17 cellular contexts compared by ENCODE assay signal in the genomic region with DNA sequence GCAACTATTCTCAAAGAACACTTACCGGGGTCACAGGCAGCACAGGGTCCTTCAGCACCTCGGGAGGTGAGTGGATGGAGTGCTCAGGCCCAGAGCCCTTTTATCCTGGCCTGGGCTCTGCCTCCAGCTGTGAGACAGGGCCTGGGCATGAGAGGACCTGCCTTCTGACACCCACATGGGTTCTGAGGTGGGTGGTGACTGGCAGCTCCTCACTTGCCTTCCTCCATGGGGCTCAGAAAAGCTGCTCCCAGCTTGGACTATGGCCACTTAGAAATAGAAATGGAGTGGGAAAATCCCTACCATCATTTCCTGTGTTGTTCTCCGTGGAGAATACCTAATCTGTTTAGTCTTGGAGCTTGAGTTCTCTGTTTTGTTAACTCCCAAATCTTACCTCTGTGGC. TPM values are rescaled to one million over a fixed set of nuclear protein-coding genes. Genes with fewer than 3 reads are reported as not detected.
DNase-seq lines count a peak whose midpoint lies in the region; ATAC-seq and TF ChIP-seq lines count a peak whose summit lies in the region.
"Had no signal": no experiment of that assay in that cellular context is flagged by ENCODE, and none has a peak within 500 bp of the region (broad histone marks: within the 10 kb centered on the region; RNA-seq: fewer than 3 reads in every experiment).

A gene with protein sequence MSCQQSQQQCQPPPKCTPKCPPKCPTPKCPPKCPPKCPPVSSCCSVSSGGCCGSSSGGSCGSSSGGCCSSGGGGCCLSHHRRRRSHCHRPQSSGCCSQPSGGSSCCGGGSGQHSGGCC (minus strand): TSS at position 76 of the 400 bp plus-strand sequence. CDS start 1,173 bp downstream, outside the sequence.

- H3K27me3 ChIP-seq in GM23338 (ENCODE audit: insufficient read depth) (no peaks in the 10 kb centered on the region), trophoblast cell (ENCODE audit: insufficient read depth, low read length) (no peaks in the 10 kb centered on the region)
- H3K27me3 ChIP-seq: BLaER1 treated with 17β-estradiol and CSF1 and Interleukin-3, amounts not matched to agents 10 nM and 100 nM had no signal

- no peak within 1 kb of the TSS for H4K91ac ChIP-seq in trophoblast cell (ENCODE audit: low read depth, low read length)

- H2AK5ac ChIP-seq in trophoblast cell (ENCODE audit: low read length) = no peak within 1 kb of the TSS

- no peaks in the 10 kb centered on the region for H3K36me3 ChIP-seq in GM23338 (ENCODE audit: insufficient read depth)
- no peaks in the 10 kb centered on the region for H3K36me3 ChIP-seq in trophoblast cell (ENCODE audit: control insufficient read depth in 1 of 2, insufficient read depth in 2 of 2, low read length in 2 of 2)
- H3K36me3 ChIP-seq: BLaER1 treated with 17β-estradiol and CSF1 and Interleukin-3, amounts not matched to agents 10 nM and 100 nM; HAP-1 had no signal

- WGBS in trophoblast cell (ENCODE audit: extremely low coverage, insufficient coverage, insufficient read length) = no CpG with 5 or more reads among the region's 3 CpGs

- no peak within 1 kb of the TSS for H4K8ac ChIP-seq in trophoblast cell (ENCODE audit: low read depth, low read length)

- CTCF ChIA-PET in RWPE1 (lab: Yijun Ruan, JAX) (no interaction called here), Calu3 (lab: Charles Lee) (no interaction called here)

- H3K4me3 ChIP-seq in GM23338 (no peak within 1 kb of the TSS), trophoblast cell (ENCODE audit: low read depth, low read length) (no peak within 1 kb of the TSS)
- H3K4me3 ChIP-seq: BLaER1 treated with 17β-estradiol and CSF1 and Interleukin-3, amounts not matched to agents 10 nM and 100 nM; HAP-1 had no signal

- no peak for TF ChIP-seq CTCF in GM23338 (conservative IDR thresholded peaks at IDR 0.05; ENCODE audit: low read depth in 2 of 2)
- TF ChIP-seq CTCF in RWPE1 (conservative IDR thresholded peaks at IDR 0.05; ENCODE audit: low read depth) = no peak
- no peak for TF ChIP-seq CTCF in Calu3 (IDR thresholded peaks at IDR 0.05; ENCODE audit: unreplicated experiment)

- H3K4me2 ChIP-seq in GM23338 (no peak within 1 kb of the TSS), trophoblast cell (ENCODE audit: low read length) (no peak within 1 kb of the TSS)
- H3K4me2 ChIP-seq: BLaER1 treated with 17β-estradiol and CSF1 and Interleukin-3, amounts not matched to agents 10 nM and 100 nM had no signal

- no peak within 1 kb of the TSS for H2BK12ac ChIP-seq in trophoblast cell (ENCODE audit: low read length)

- no peak within 1 kb of the TSS for H2BK5ac ChIP-seq in trophoblast cell (ENCODE audit: low read depth, low read length, poor library complexity)

- no peak within 1 kb of the TSS for H3K14ac ChIP-seq in trophoblast cell (ENCODE audit: low read length)

- H3K4me1 ChIP-seq in GM23338 (ENCODE audit: insufficient read depth) (no peaks in the 10 kb centered on the region), trophoblast cell (ENCODE audit: control insufficient read depth in 1 of 2, insufficient read depth in 2 of 2, low read length in 2 of 2) (no peaks in the 10 kb centered on the region)
- H3K4me1 ChIP-seq: BLaER1 treated with 17β-estradiol and CSF1 and Interleukin-3, amounts not matched to agents 10 nM and 100 nM; HAP-1 had no signal

- no peak within 1 kb of the TSS for H4K12ac ChIP-seq in trophoblast cell (ENCODE audit: low read depth, low read length)

- no peaks in the 10 kb centered on the region for H3K79me1 ChIP-seq in trophoblast cell (ENCODE audit: low read length)

- peak within 1 kb of the TSS; percentile 18 for H3K9ac ChIP-seq in trophoblast cell (ENCODE audit: low read length)
- H3K9ac ChIP-seq: BLaER1 treated with 17β-estradiol and CSF1 and Interleukin-3, amounts not matched to agents 10 nM and 100 nM had no signal

- H4K20me1 ChIP-seq in GM23338 (replicated peaks; ENCODE audit: insufficient read depth) = no peaks in the 10 kb centered on the region
- H4K20me1 ChIP-seq: BLaER1 treated with 17β-estradiol and CSF1 and Interleukin-3, amounts not matched to agents 10 nM and 100 nM had no signal

- no peak within 1 kb of the TSS for H2BK120ac ChIP-seq in trophoblast cell (ENCODE audit: insufficient read depth, low read length, poor library complexity)

- no peaks in the 10 kb centered on the region for H3K4me1 Mint-ChIP-seq in GM23338
- no peaks in the 10 kb centered on the region for H3K4me1 Mint-ChIP-seq in Calu3 (ENCODE audit: low read depth, unreplicated experiment)
- H3K4me1 Mint-ChIP-seq: CD4-positive, CD25-positive, alpha-beta regulatory T cell; IgD-negative memory B cell had no signal

- H3K79me2 ChIP-seq in GM23338 (replicated peaks; ENCODE audit: insufficient read depth) (no peaks in the 10 kb centered on the region), trophoblast cell (ENCODE audit: control insufficient read depth, insufficient read depth, low read length, poor library complexity) (no peaks in the 10 kb centered on the region)

- intact Hi-C loops in Calu3 (cut with micrococcal nuclease; ENCODE audit: unreplicated experiment) = no loop called here

- no peak within 1 kb of the TSS for H3K23ac ChIP-seq in trophoblast cell (ENCODE audit: low read length)

- H3F3A ChIP-seq in GM23338 (replicated peaks; ENCODE audit: low read depth) = no peaks in the 10 kb centered on the region

- 0 out of 2 replicates have a peak within 1 kb of the TSS, but pooled peaks have one; percentile 14 for H2AFZ ChIP-seq in GM23338
- no peak within 1 kb of the TSS for H2AFZ ChIP-seq in trophoblast cell (ENCODE audit: insufficient read depth, low read length, poor library complexity)

- no peak within 1 kb of the TSS for H3K27ac Mint-ChIP-seq in GM23338
- no peak within 1 kb of the TSS for H3K27ac Mint-ChIP-seq in Calu3 (ENCODE audit: unreplicated experiment)
- H3K27ac Mint-ChIP-seq: IgD-negative memory B cell had no signal

- no TSS peak for BruUV-seq in Calu3 (replicated peaks; lab: Mats Ljungman, UMichigan)

- H3K36me3 Mint-ChIP-seq in GM23338 (ENCODE audit: low read depth) (no peaks in the 10 kb centered on the region), Calu3 (ENCODE audit: insufficient read depth, unreplicated experiment) (no peaks in the 10 kb centered on the region)
- H3K36me3 Mint-ChIP-seq: CD4-positive, CD25-positive, alpha-beta regulatory T cell; IgD-negative memory B cell had no signal

- H3K27ac ChIP-seq in GM23338 (ENCODE audit: low read depth) (no peak within 1 kb of the TSS), RWPE1 (no peak within 1 kb of the TSS), trophoblast cell (ENCODE audit: low read depth, low read length) (no peak within 1 kb of the TSS)
- H3K27ac ChIP-seq: BLaER1 treated with 17β-estradiol and CSF1 and Interleukin-3, amounts not matched to agents 10 nM and 100 nM had no signal

- H3K18ac ChIP-seq in trophoblast cell (ENCODE audit: low read length) = no peak within 1 kb of the TSS

- H3K4me3 Mint-ChIP-seq in GM23338 (no peak within 1 kb of the TSS), Calu3 (ENCODE audit: low read depth, unreplicated experiment) (no peak within 1 kb of the TSS)
- H3K4me3 Mint-ChIP-seq: CD4-positive, CD25-positive, alpha-beta regulatory T cell; IgD-negative memory B cell had no signal

- no peaks in the 10 kb centered on the region for H3K9me3 Mint-ChIP-seq in GM23338
- no peaks in the 10 kb centered on the region for H3K9me3 Mint-ChIP-seq in Calu3 (ENCODE audit: low read depth, unreplicated experiment)

- POLR2A ChIA-PET in RWPE1 (lab: Yijun Ruan, JAX; ENCODE audit: low non-redundant PET) = no interaction called here

- H3K9me3 ChIP-seq in trophoblast cell (ENCODE audit: insufficient read depth, low read depth, low read length) = peaks cover 23% of the 10 kb centered on the region
- H3K9me3 ChIP-seq: HAP-1 had no signal

- H3K4ac ChIP-seq in trophoblast cell (ENCODE audit: low read depth, low read length) = no peak within 1 kb of the TSS

- no peaks in the 10 kb centered on the region for H3K9me2 ChIP-seq in GM23338 (ENCODE audit: insufficient read depth)

- ATAC-seq in GM23338 (no peak), esophagus mucosa (peak; percentile 73), GM21786 (IDR thresholded peaks at IDR 0.05; ENCODE audit: unreplicated experiment) (no peak)

- H3K27me3 Mint-ChIP-seq in GM23338 (ENCODE audit: insufficient read depth, low read depth, poor library complexity) (no peaks in the 10 kb centered on the region), Calu3 (ENCODE audit: unreplicated experiment) (peaks cover 71% of the 10 kb centered on the region)

- no peak for DNase-seq in GM23338 (ENCODE audit: low spot score)
- peak; percentile 11 for DNase-seq in RWPE1 (ENCODE audit: low spot score)
- no peak for DNase-seq in trophoblast cell
- no peak for DNase-seq in SW480 (ENCODE audit: low spot score)
- no peak for DNase-seq in Calu3
- DNase-seq: ACHN; CD4-positive, CD25-positive, alpha-beta regulatory T cell; DMS 273 treated with DMSO at 0.1 percent for 48 hours; GOT3 had no signal

TF ChIP-seq in GM23338, 12 proteins besides CTCF, POLR2A, EP300 and RAD21 (continues in another document):
- TF ChIP-seq EZH2phosphoT487 (IDR thresholded peaks at IDR 0.05; ENCODE audit: unreplicated experiment) (no peak), ZNF331 (CRISPR knock-in tag; IDR thresholded peaks at IDR 0.05; ENCODE audit: low read depth) (no peak), POLR2AphosphoS5 (IDR thresholded peaks at IDR 0.05; ENCODE audit: low read depth) (no peak), NANOG (IDR thresholded peaks at IDR 0.05; ENCODE audit: borderline replicate concordance) (no peak), CREB1 (CRISPR knock-in tag; IDR thresholded peaks at IDR 0.05; ENCODE audit: low read depth) (no peak)
- TF ChIP-seq, protein P1, sequence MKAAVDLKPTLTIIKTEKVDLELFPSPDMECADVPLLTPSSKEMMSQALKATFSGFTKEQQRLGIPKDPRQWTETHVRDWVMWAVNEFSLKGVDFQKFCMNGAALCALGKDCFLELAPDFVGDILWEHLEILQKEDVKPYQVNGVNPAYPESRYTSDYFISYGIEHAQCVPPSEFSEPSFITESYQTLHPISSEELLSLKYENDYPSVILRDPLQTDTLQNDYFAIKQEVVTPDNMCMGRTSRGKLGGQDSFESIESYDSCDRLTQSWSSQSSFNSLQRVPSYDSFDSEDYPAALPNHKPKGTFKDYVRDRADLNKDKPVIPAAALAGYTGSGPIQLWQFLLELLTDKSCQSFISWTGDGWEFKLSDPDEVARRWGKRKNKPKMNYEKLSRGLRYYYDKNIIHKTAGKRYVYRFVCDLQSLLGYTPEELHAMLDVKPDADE (IDR thresholded peaks at IDR 0.05) = no peak

RNA-seq across cellular contexts. Expression of the gene that starts here (rescaled TPM):
- total RNA-seq in GM23338 (2014; rRNA removed; shearing (Covaris generic)) = not detected in 2 replicates
- not detected in 2 replicates for polyA plus RNA-seq in GM23338 (2016; fragmentation: Nextera tagmentation; extraction: Ambion mirVana)
- total RNA-seq in esophagus mucosa (1.00 TPM), Calu3 (2022) (not detected in 2 replicates)
- not detected in 2 replicates for polyA plus RNA-seq in trophoblast cell (2013)
- total RNA-seq: A172; CD4-positive, CD25-positive, alpha-beta regulatory T cell; Daoy; HT1080 had no signal
- polyA plus RNA-seq: CD4-positive, CD25-positive, alpha-beta regulatory T cell; IgD-negative memory B cell had no signal

Comparison
In these comparisons a context has a peak if more than half of its experiments do, and no peak if none do; other contexts are left out.
1. Peak in ATAC-seq in esophagus mucosa; RNA of the gene not detected or under 1 TPM.